In the genomic region with DNA sequence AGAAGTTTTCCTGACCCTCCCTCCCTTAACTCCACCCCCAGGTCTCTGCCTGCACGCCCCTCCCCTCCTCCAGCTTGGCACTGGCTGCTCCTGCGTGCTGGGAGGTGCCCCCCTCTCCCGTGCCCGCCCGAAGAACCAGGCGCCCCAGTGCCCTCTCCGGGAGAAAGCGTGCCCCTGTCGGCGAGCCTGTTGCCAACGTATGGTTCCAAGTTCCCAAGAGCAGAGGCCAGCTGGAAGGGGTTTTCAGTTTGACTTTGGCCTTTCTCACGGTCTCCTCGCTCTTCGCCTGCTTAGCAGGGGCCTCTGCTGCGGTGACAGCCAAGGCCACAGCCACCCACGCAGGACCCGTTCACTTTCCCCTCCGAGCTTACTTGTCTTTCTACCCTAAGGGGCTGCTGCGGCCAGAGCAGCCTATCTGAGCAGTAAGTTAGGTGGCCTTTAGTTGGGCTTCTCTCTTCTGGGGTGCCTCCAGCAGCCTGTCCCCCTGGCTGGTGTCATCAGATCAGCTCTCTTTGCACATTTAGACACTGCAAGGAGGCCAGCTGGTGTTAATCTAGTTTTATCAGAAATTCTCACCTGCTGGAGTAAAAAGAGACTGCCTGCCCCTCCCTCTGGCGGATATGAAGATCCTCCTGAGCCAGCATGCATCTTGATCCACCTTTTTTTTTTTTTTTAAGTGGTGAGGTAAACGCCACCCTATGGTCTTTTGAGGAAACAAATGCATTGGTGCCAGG, we compare ENCODE assay signal across 8 cellular contexts. TPM values are rescaled to one million over a fixed set of nuclear protein-coding genes. Genes with fewer than 3 reads are reported as not detected.
DNase-seq lines count a peak whose midpoint lies in the region; ATAC-seq and TF ChIP-seq lines count a peak whose summit lies in the region.

No MANE protein-coding gene starts in this region.

- no peaks in the 10 kb centered on the region for H3K36me3 Mint-ChIP-seq in brain

- H3K4me1 Mint-ChIP-seq in brain, result peaks cover 70% of the 10 kb centered on the region

- ATAC-seq in GM18511 (IDR thresholded peaks at IDR 0.05; ENCODE audit: unreplicated experiment), result peak; percentile 41
- ATAC-seq in HG03097 (IDR thresholded peaks at IDR 0.05; ENCODE audit: low FRiP score, unreplicated experiment), result no peak
- no peak for ATAC-seq in GM21423 (IDR thresholded peaks at IDR 0.05; ENCODE audit: unreplicated experiment)

- H3K27me3 Mint-ChIP-seq in brain, result peaks cover 37% of the 10 kb centered on the region

- H3K27ac Mint-ChIP-seq in brain, result peak overlapping the region; percentile 45 to 84 (median 72)

- DNase-seq in AG09319 (ENCODE audit: extremely low read depth, low read depth) (no peak), NCI-H446 treated with DMSO at 0.1 percent for 48 hours (lab: John Stamatoyannopoulos, UW) (peak; percentile 50), islet precursor cell (peak; percentile 69)
- DNase-seq in stimulated activated CD4-positive, alpha-beta T cell treated with anti-CD3 and anti-CD28 coated beads, Interleukin-15, amount 100 ng/mL, for 24 hours, result peak; percentile 43

- H3K4me3 Mint-ChIP-seq in brain, result peak overlapping the region; percentile 80 to 89 (median 83)

- H3K9me3 Mint-ChIP-seq in brain, result peaks cover 0 to 4% (median 0%) of the 10 kb centered on the region in 5 experiments

- TF ChIP-seq CTCF in AG09319 (IDR thresholded peaks at IDR 0.05; ENCODE audit: low read depth, low read length) (peak; percentile 17), brain (conservative IDR thresholded peaks at IDR 0.05) (peak in 1 of 2 experiments; percentile 29)

RNA-seq across cellular contexts. Expression of a gene that starts 1.5 kb away (rescaled TPM):
- 8.0 TPM for polyA plus RNA-seq in brain (ENCODE audit: insufficient read depth, low read depth, low replicate concordance)
